10 cellular contexts compared by ENCODE assay signal in genomic region chr11:2807276-2807681, GRCh38.
A peak's percentile ranks its signal among the peaks of the same experiment; 100 is the strongest.
DNase-seq lines count a peak whose midpoint lies in the region; TF ChIP-seq lines count a peak whose summit lies in the region.
"Had no signal": no experiment of that assay in that cellular context is flagged by ENCODE, and none has a peak within 500 bp of the region (broad histone marks: within the 10 kb centered on the region; RNA-seq: fewer than 3 reads in every experiment).

No MANE protein-coding gene starts in this region.

- peak overlapping the region; percentile 11 for H3K27ac ChIP-seq in urinary bladder (ENCODE audit: low read depth)

- 7% methylated on average over 27 of the region's 27 CpGs for WGBS in urinary bladder

- TF ChIP-seq CTCF in GM20000 (IDR thresholded peaks at IDR 0.05; ENCODE audit: extremely low read depth, missing control alignments), result no peak

- DNase-seq in activated gamma-delta T cell treated with Interleukin-2 at 50 U/mL for 16 hours (peak; percentile 0), activated gamma-delta T cell (lab: John Stamatoyannopoulos, UW) (no peak), epidermal melanocyte (ENCODE audit: insufficient read length, low spot score) (peak; percentile 46), mucosa of gallbladder (ENCODE audit: low spot score) (peak; percentile 74), GM20000 (ENCODE audit: low spot score) (no peak), AML-193 (lab: John Stamatoyannopoulos, UW) (no peak), EL (no peak)
- DNase-seq: activated naive CD8-positive, alpha-beta T cell treated with anti-CD3 and anti-CD28 coated beads for 36 hours; NCI-H146 had no signal

- H3K4me3 ChIP-seq in urinary bladder (ENCODE audit: low read depth, low read length), result no peak overlapping the region

- H3K4me1 ChIP-seq in urinary bladder (ENCODE audit: insufficient read depth), result no peaks in the 10 kb centered on the region

- H3K36me3 ChIP-seq in urinary bladder (ENCODE audit: insufficient read depth), result no peaks in the 10 kb centered on the region

Comparison
In these comparisons a context has a peak if more than half of its experiments do, and no peak if none do; other contexts are left out.
1. DNase-seq: peak in activated gamma-delta T cell treated with Interleukin-2 at 50 U/mL for 16 hours (single experiment), epidermal melanocyte (single experiment) and mucosa of gallbladder (single experiment); none in activated gamma-delta T cell (single experiment), GM20000 (single experiment), AML-193 (0 of 2) and EL (single experiment).